In genomic region chr6:105560611-105561066, GRCh38 we compare ENCODE assay signal across 9 cellular contexts.
DNase-seq lines count a peak whose midpoint lies in the region; ATAC-seq lines count a peak whose summit lies in the region.
"Had no signal": no experiment of that assay in that cellular context is flagged by ENCODE, and none has a peak within 500 bp of the region (broad histone marks: within the 10 kb centered on the region; RNA-seq: fewer than 3 reads in every experiment).

No MANE protein-coding gene starts in this region.

- intact Hi-C loops in left colon (cut with DNase I, micrococcal nuclease): no loop called here

- ATAC-seq in HG02852 (IDR thresholded peaks at IDR 0.05; ENCODE audit: unreplicated experiment) (peak; percentile 95), left colon (no peak)
- ATAC-seq in stimulated activated naive CD8-positive, alpha-beta T cell treated with anti-CD3 and anti-CD28 coated beads, Interleukin-15, Interleukin-2, amounts not matched to agents 100 U/mL and 50 U/mL, for 24 hours: peak; percentile 88
- ATAC-seq: lower lobe of right lung had no signal

- DNase-seq in activated T-cell treated with anti-CD3 and anti-CD28 coated beads for 48 hours (ENCODE audit: low read depth): peak; percentile 3
- no peak for DNase-seq in activated T-cell treated with anti-CD3 and anti-CD28 coated beads, Interleukin-2, amount 50 U/mL, for 1 hour
- peak; percentile 73 for DNase-seq in RPMI7951 (ENCODE audit: low read depth)
- DNase-seq in stimulated activated naive CD8-positive, alpha-beta T cell treated with anti-CD3 and anti-CD28 coated beads, Interleukin-15, Interleukin-2, amounts not matched to agents 100 U/mL and 50 U/mL, for 24 hours: no peak
- DNase-seq in left colon: no peak
- DNase-seq in middle frontal gyrus (ENCODE audit: extremely low spot score, low spot score): no peak
- DNase-seq in stimulated activated CD4-positive, alpha-beta T cell treated with anti-CD3 and anti-CD28 coated beads, Interleukin-12 subunit alpha, Interleukin-12 subunit beta, amount 100 ng/mL, for 4 hours: no peak
- DNase-seq: lower lobe of right lung had no signal

Comparison
In these comparisons a context has a peak if more than half of its experiments do, and no peak if none do; other contexts are left out.
1. DNase-seq: peak in activated T-cell treated with anti-CD3 and anti-CD28 coated beads for 48 hours (single experiment) and RPMI7951 (single experiment); none in activated T-cell treated with anti-CD3 and anti-CD28 coated beads, Interleukin-2, amount 50 U/mL, for 1 hour (single experiment), stimulated activated naive CD8-positive, alpha-beta T cell treated with anti-CD3 and anti-CD28 coated beads, Interleukin-15, Interleukin-2, amounts not matched to agents 100 U/mL and 50 U/mL, for 24 hours (single experiment), left colon (0 of 2), middle frontal gyrus (single experiment) and stimulated activated CD4-positive, alpha-beta T cell treated with anti-CD3 and anti-CD28 coated beads, Interleukin-12 subunit alpha, Interleukin-12 subunit beta, amount 100 ng/mL, for 4 hours (single experiment).